Comparison of ENCODE assay signal across 8 cellular contexts in the genomic region with DNA sequence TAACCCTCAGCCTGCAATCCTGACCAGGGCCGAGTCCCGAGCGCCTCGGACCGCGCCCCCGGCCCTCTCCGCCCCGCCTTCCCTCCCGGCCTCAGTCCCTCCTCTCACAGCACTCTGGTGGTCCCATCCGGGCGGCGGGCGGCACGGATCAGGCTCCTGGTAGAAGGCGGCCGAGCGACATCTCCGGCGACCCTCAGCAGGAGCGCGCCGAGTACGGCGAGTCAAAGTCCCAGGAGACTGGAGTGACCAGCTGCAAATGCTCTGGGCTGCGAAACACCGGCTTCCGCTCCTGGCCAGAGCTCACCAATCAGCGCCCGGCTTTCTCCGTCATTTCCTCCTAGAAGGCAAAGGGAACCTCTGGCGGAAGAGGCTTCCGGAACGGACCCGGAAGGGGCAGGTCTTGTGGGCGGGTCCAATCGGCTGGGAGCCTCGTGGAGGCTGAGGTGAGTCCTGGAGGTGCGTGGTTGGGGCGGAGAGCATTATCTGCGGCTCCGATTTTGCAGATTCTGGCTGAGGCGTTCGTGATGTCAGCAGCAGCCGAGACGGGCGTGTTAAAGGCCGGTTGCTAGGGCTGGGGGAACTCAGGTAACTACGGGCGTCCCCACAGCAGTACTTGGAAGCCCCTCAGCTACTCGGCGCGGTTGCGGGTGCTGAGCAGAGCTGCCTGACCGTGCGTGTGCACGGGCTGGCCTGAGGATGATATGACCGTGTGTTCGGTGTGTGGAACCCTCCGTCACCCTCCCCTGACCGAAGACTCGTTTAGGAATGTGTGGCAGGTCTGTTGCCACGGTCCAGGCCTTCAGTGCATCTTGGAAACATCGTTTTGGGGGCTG. TPM values are rescaled to one million over a fixed set of nuclear protein-coding genes. Genes with fewer than 3 reads are reported as not detected.
A peak's percentile ranks its signal among the peaks of the same experiment; 100 is the strongest.
DNase-seq lines count a peak whose midpoint lies in the region; ATAC-seq and TF ChIP-seq lines count a peak whose summit lies in the region.

TSS of gene GDAP2 (minus strand) at position 282 of the 833 bp plus-strand sequence. CDS start 9,264 bp downstream, outside the sequence.
TSS of gene WDR3 (plus strand) at position 400 of the 833 bp plus-strand sequence. CDS start 3,581 bp downstream, outside the sequence.

- peak; percentile 95 for ATAC-seq in GM21528 (IDR thresholded peaks at IDR 0.05; ENCODE audit: low FRiP score, unreplicated experiment)
- peak; percentile 89 for ATAC-seq in IMR-90 (ENCODE audit: low read depth)

- H3K4ac ChIP-seq in IMR-90 (ENCODE audit: low read depth, low read length) = peak within 1 kb of the TSS; percentile 69

- peak within 1 kb of the TSS; percentile 96 for H3K4me2 ChIP-seq in IMR-90 (ENCODE audit: low read depth, low read length)

- H2AK9ac ChIP-seq in IMR-90 (replicated peaks; ENCODE audit: low read depth, low read length, poor library complexity) = peak within 1 kb of the TSS; percentile 94

- H3K9ac ChIP-seq in IMR-90 (ENCODE audit: low read depth, low read length) = peak within 1 kb of the TSS; percentile 98

- H3K9me1 ChIP-seq in IMR-90 (ENCODE audit: insufficient read depth, low read length) = peaks cover 3% of the 10 kb centered on the region

- TF ChIP-seq RAD21 in IMR-90 (IDR thresholded peaks at IDR 0.05; ENCODE audit: low read length) = no peak

- peaks cover 18 to 71% of the 10 kb centered on the region in 2 experiments for H3K79me1 ChIP-seq in IMR-90 (ENCODE audit: low read depth in 1 of 2, low read length in 2 of 2)

- H3K18ac ChIP-seq in IMR-90 (ENCODE audit: low read depth, low read length) = no peak within 1 kb of the TSS

- peak within 1 kb of the TSS; percentile 31 for H2BK5ac ChIP-seq in IMR-90 (ENCODE audit: low read depth, low read length, poor library complexity, severe bottlenecking)

- H3K23ac ChIP-seq in IMR-90 (ENCODE audit: low read depth, low read length) = peak within 1 kb of the TSS; percentile 78

- POLR2A ChIA-PET in IMR-90 (lab: Charles Lee; ENCODE audit: unreplicated experiment) = no interaction called here

- peak within 1 kb of the TSS; percentile 95 for H2AK5ac ChIP-seq in IMR-90 (ENCODE audit: low read depth, low read length)

- DNase-seq in DMS 273 (lab: John Stamatoyannopoulos, UW; ENCODE audit: unreplicated experiment) (peak; percentile 99), IMR-90 (peak; percentile 96), OCI-M1 (lab: John Stamatoyannopoulos, UW) (peak; percentile 99), activated T-cell treated with anti-CD3 and anti-CD28 coated beads for 24 hours (ENCODE audit: low read depth) (peak; percentile 94), epidermal melanocyte (ENCODE audit: insufficient read length, low spot score) (peak; percentile 86), middle frontal gyrus (ENCODE audit: extremely low spot score, low spot score) (peak; percentile 90)
- peak; percentile 86 to 92 for DNase-seq in stimulated activated CD8-positive, alpha-beta memory T cell treated with anti-CD3 and anti-CD28 coated beads, Interleukin-2, amount 100 ng/mL, for 48 hours (ENCODE audit: low read depth in 2 of 2)

- in situ Hi-C loops in IMR-90 (cut with MboI; ENCODE audit: low sequenced_read_pairs) = no loop called here

- 0 out of 2 replicates have a peak, but pooled peaks have one; percentile 49 for TF ChIP-seq POLR2A in IMR-90 (IDR thresholded peaks at IDR 0.05; ENCODE audit: low read depth, low read length)

- peak within 1 kb of the TSS; percentile 61 for H3K56ac ChIP-seq in IMR-90 (ENCODE audit: extremely low read depth, insufficient read depth, low read length)

- 0 out of 2 replicates have a peak, but pooled peaks cover 3% of the 10 kb centered on the region for H3K4me1 ChIP-seq in IMR-90 (ENCODE audit: control insufficient read depth, insufficient read depth, low read length)

- H4K20me1 ChIP-seq in IMR-90 (ENCODE audit: insufficient read depth, low read length) = peaks cover 8% of the 10 kb centered on the region; the same call in 1 of the 2 replicates

- no peak within 1 kb of the TSS for H2BK20ac ChIP-seq in IMR-90 (ENCODE audit: low read depth, low read length)

- peak within 1 kb of the TSS; percentile 65 for H4K91ac ChIP-seq in IMR-90 (ENCODE audit: insufficient read depth, low read depth, low read length)

- H3K9me3 ChIP-seq in IMR-90 (ENCODE audit: control insufficient read depth, insufficient read depth, low read length) = no peaks in the 10 kb centered on the region

- CTCF ChIA-PET in IMR-90 (lab: Yijun Ruan, JAX) = interaction anchor here (1.4 to 1.6 kb wide), 2 partner anchors 18 to 19 kb away, joined by 3 read pairs; no protein-coding TSS in a partner anchor

- no peak within 1 kb of the TSS for H2BK15ac ChIP-seq in IMR-90 (ENCODE audit: low read depth, low read length)

- peak within 1 kb of the TSS; percentile 79 for H3K27ac ChIP-seq in IMR-90 (ENCODE audit: insufficient read depth, low read length)

- dilution Hi-C loops in IMR-90 (cut with HindIII; ENCODE audit: low sequenced_read_pairs, unreplicated experiment) = no loop called here

- no TSS peak for BruUV-seq in IMR-90 (replicated peaks; lab: Mats Ljungman, UMichigan)

- H2AFZ ChIP-seq in IMR-90 (replicated peaks; ENCODE audit: low read length, poor library complexity) = peak within 1 kb of the TSS; percentile 99

- H3K27me3 ChIP-seq in IMR-90 (ENCODE audit: control insufficient read depth, insufficient read depth, low read length) = no peaks in the 10 kb centered on the region

- WGBS in IMR-90 (ENCODE audit: extremely low coverage in 2 of 2, insufficient read length in 1 of 2), 2 experiments = 0% methylated on average over 23 of the region's 64 CpGs; no CpG with 5 or more reads in 1 of the 2 experiments

- peak within 1 kb of the TSS; percentile 31 for H4K5ac ChIP-seq in IMR-90 (ENCODE audit: low read depth, low read length)

- TF ChIP-seq CTCF in IMR-90 (conservative IDR thresholded peaks at IDR 0.05; ENCODE audit: low read depth, low read length) = no peak

- peak within 1 kb of the TSS; percentile 89 for H3K4me3 ChIP-seq in IMR-90 (ENCODE audit: insufficient read depth, low read depth, low read length)

- H2BK120ac ChIP-seq in IMR-90 (ENCODE audit: low read depth, low read length) = peak within 1 kb of the TSS; percentile 62

- H3K36me3 ChIP-seq in IMR-90 (ENCODE audit: control insufficient read depth, insufficient read depth, low read length) = peaks cover 4% of the 10 kb centered on the region

- intact Hi-C loops in IMR-90 (cut with micrococcal nuclease) = loop anchor here (1.0 to 10.0 kb wide), 3 partner anchors 59 to 1783 kb away; partner anchors contain the start of genes PHGDH and TTF2

- peak within 1 kb of the TSS; percentile 65 for H3K14ac ChIP-seq in IMR-90 (replicated peaks; ENCODE audit: low read depth, low read length)

- peak within 1 kb of the TSS; percentile 71 to 90 for H4K8ac ChIP-seq in IMR-90 (ENCODE audit: low read depth in 2 of 2, low read length in 2 of 2)

TF ChIP-seq in IMR-90, 13 proteins besides CTCF, POLR2A, EP300 and RAD21:
- TF ChIP-seq RFX5 (IDR thresholded peaks at IDR 0.05; ENCODE audit: low read depth, low read length) = no peak
- no peak for TF ChIP-seq FOS (IDR thresholded peaks at IDR 0.05; ENCODE audit: low read depth, low read length)
- TF ChIP-seq MXI1 (IDR thresholded peaks at IDR 0.05; ENCODE audit: borderline replicate concordance, low read depth, low read length) = peak; percentile 98
- TF ChIP-seq SMC3 (IDR thresholded peaks at IDR 0.05; ENCODE audit: low read depth, low read length) = no peak
- TF ChIP-seq USF2 (IDR thresholded peaks at IDR 0.05; ENCODE audit: low read depth, low read length) = peak; percentile 33; the same call in 1 of the 2 replicates
- TF ChIP-seq BHLHE40 (IDR thresholded peaks at IDR 0.05; ENCODE audit: low read depth, low read length) = no peak
- TF ChIP-seq CEBPB (IDR thresholded peaks at IDR 0.05; ENCODE audit: low read depth, low read length) = no peak
- no peak for TF ChIP-seq ELK1 (IDR thresholded peaks at IDR 0.05; ENCODE audit: borderline replicate concordance, low read depth, low read length)

RNA-seq across cellular contexts. Expression of gene GDAP2, which starts in this region (rescaled TPM):
- 26.7 and 27.1 TPM in 2 replicates for total RNA-seq in IMR-90 (2012; rRNA removed)
- polyA plus RNA-seq in IMR-90 (2012; rRNA removed) = 5.4 and 6.0 TPM in 2 replicates
- 1.0 and 1.3 TPM in 2 replicates for polyA plus RNA-seq in IMR-90 (2012; cell fraction: cytosol; rRNA removed)
- 0.49 and 4.0 TPM in 2 replicates for polyA plus RNA-seq in IMR-90 (2012; cell fraction: nucleus; rRNA removed; ENCODE audit: low replicate concordance)

RNA-seq across cellular contexts. Expression of gene WDR3, which starts in this region (rescaled TPM):
- 74.7 and 88.5 TPM in 2 replicates for total RNA-seq in IMR-90 (2012; rRNA removed)
- 15.3 and 16.7 TPM in 2 replicates for polyA plus RNA-seq in IMR-90 (2012; rRNA removed)
- 3.8 and 9.3 TPM in 2 replicates for polyA plus RNA-seq in IMR-90 (2012; cell fraction: cytosol; rRNA removed)
- 2.4 and 12.0 TPM in 2 replicates for polyA plus RNA-seq in IMR-90 (2012; cell fraction: nucleus; rRNA removed; ENCODE audit: low replicate concordance)

Comparison
In these comparisons a context has a peak if more than half of its experiments do, and no peak if none do; other contexts are left out.
1. Peak in every context shown above with its lines: DNase-seq, ATAC-seq, H3K4me3 ChIP-seq and H3K27ac ChIP-seq.